In genomic region chr4:186300659-186301377, GRCh38 we compare ENCODE assay signal across 19 cellular contexts. TPM values are rescaled to one million over a fixed set of nuclear protein-coding genes. Genes with fewer than 3 reads are reported as not detected.
DNase-seq lines count a peak whose midpoint lies in the region; ATAC-seq, FAIRE-seq and TF ChIP-seq lines count a peak whose summit lies in the region.
"Had no signal": no experiment of that assay in that cellular context is flagged by ENCODE, and none has a peak within 500 bp of the region (broad histone marks: within the 10 kb centered on the region; RNA-seq: fewer than 3 reads in every experiment).

No MANE protein-coding gene starts in this region.

- H3K4me3 ChIP-seq in IMR-90 (ENCODE audit: insufficient read depth, low read depth, low read length) (no peak overlapping the region), mucosa of descending colon (no peak overlapping the region), transverse colon (peak overlapping the region in 2 of 4 donors; percentile 4 to 10), HAP-1 (no peak overlapping the region)
- H3K4me3 ChIP-seq: BLaER1 treated with 17β-estradiol and CSF1 and Interleukin-3, amounts not matched to agents 10 nM and 100 nM; GM12878 had no signal

- H2BK5ac ChIP-seq in IMR-90 (ENCODE audit: low read depth, low read length, poor library complexity, severe bottlenecking), result no peak overlapping the region

- H2BK15ac ChIP-seq in IMR-90 (ENCODE audit: low read depth, low read length), result no peak overlapping the region

- H3K56ac ChIP-seq in IMR-90 (ENCODE audit: extremely low read depth, insufficient read depth, low read length), result no peak overlapping the region

- no peak overlapping the region for H4K8ac ChIP-seq in IMR-90 (ENCODE audit: low read depth in 2 of 2, low read length in 2 of 2)

- H4K91ac ChIP-seq in IMR-90 (ENCODE audit: insufficient read depth, low read depth, low read length), result no peak overlapping the region

- no peak for TF ChIP-seq RAD21 in IMR-90 (IDR thresholded peaks at IDR 0.05; ENCODE audit: low read length)

- no peak overlapping the region for H3K18ac ChIP-seq in IMR-90 (ENCODE audit: low read depth, low read length)

- H3K4ac ChIP-seq in IMR-90 (ENCODE audit: low read depth, low read length), result no peak overlapping the region

- no CpG with 5 or more reads among the region's 6 CpGs for WGBS in IMR-90 (ENCODE audit: extremely low coverage in 2 of 2, insufficient read length in 1 of 2), 2 experiments
- WGBS in transverse colon (ENCODE audit: low coverage in 1 of 2), 2 donors, result 55 to 65% methylated on average over 6 of the region's 6 CpGs

- H2AK9ac ChIP-seq in IMR-90 (replicated peaks; ENCODE audit: low read depth, low read length, poor library complexity), result no peak overlapping the region

- CTCF ChIA-PET in IMR-90 (lab: Yijun Ruan, JAX), result no interaction called here

- no peak for TF ChIP-seq EP300 in transverse colon (IDR thresholded peaks at IDR 0.05; ENCODE audit: low read depth)

- H3K27ac ChIP-seq in IMR-90 (ENCODE audit: insufficient read depth, low read length) (no peak overlapping the region), transverse colon (peak overlapping the region; percentile 43 to 65 (median 53))
- H3K27ac ChIP-seq: BLaER1 treated with 17β-estradiol and CSF1 and Interleukin-3, amounts not matched to agents 10 nM and 100 nM had no signal

- H2BK20ac ChIP-seq in IMR-90 (ENCODE audit: low read depth, low read length), result no peak overlapping the region

- H2AFZ ChIP-seq in IMR-90 (replicated peaks; ENCODE audit: low read length, poor library complexity), result no peak overlapping the region

- POLR2A ChIA-PET in IMR-90 (lab: Charles Lee; ENCODE audit: unreplicated experiment), result no interaction called here

- H3K9me3 ChIP-seq in IMR-90 (ENCODE audit: control insufficient read depth, insufficient read depth, low read length) (no peaks in the 10 kb centered on the region), mucosa of descending colon (no peaks in the 10 kb centered on the region), transverse colon (no peaks in the 10 kb centered on the region), HAP-1 (no peaks in the 10 kb centered on the region)
- H3K9me3 ChIP-seq: BLaER1 treated with 17β-estradiol and CSF1 and Interleukin-3, amounts not matched to agents 10 nM and 100 nM had no signal

- H3K27me3 ChIP-seq in IMR-90 (ENCODE audit: control insufficient read depth, insufficient read depth, low read length) (peaks cover 1% of the 10 kb centered on the region; the same call in 1 of the 2 replicates), transverse colon (peaks cover 6% of the 10 kb centered on the region), HAP-1 (ENCODE audit: low read depth) (peaks cover 4% of the 10 kb centered on the region; the same call in 1 of the 2 replicates)

- no peak overlapping the region for H3K9ac ChIP-seq in IMR-90 (ENCODE audit: low read depth, low read length)
- H3K9ac ChIP-seq: BLaER1 treated with 17β-estradiol and CSF1 and Interleukin-3, amounts not matched to agents 10 nM and 100 nM had no signal

- TF ChIP-seq POLR2A in IMR-90 (IDR thresholded peaks at IDR 0.05; ENCODE audit: low read depth, low read length) (no peak), transverse colon (IDR thresholded peaks at IDR 0.05) (no peak)

- no peaks in the 10 kb centered on the region for H4K20me1 ChIP-seq in IMR-90 (ENCODE audit: insufficient read depth, low read length)
- H4K20me1 ChIP-seq: BLaER1 treated with 17β-estradiol and CSF1 and Interleukin-3, amounts not matched to agents 10 nM and 100 nM had no signal

- H3K9me1 ChIP-seq in IMR-90 (ENCODE audit: insufficient read depth, low read length), result no peaks in the 10 kb centered on the region

- peak; percentile 64 for FAIRE-seq in colon (lab: Jason Lieb, UNC)
- FAIRE-seq: GM12878, HTR-8/SVneo had no signal

- H3K23ac ChIP-seq in IMR-90 (ENCODE audit: low read depth, low read length), result no peak overlapping the region

- no peak overlapping the region for H3K14ac ChIP-seq in IMR-90 (replicated peaks; ENCODE audit: low read depth, low read length)

- ATAC-seq in IMR-90 (ENCODE audit: low read depth), result no peak
- ATAC-seq in mucosa of descending colon, result peak; percentile 86
- ATAC-seq in omental fat pad (ENCODE audit: low FRiP score), result no peak
- ATAC-seq: CD8-positive, alpha-beta T cell; GM12878 had no signal

- no peak overlapping the region for H2BK120ac ChIP-seq in IMR-90 (ENCODE audit: low read depth, low read length)

- intact Hi-C loops in IMR-90 (cut with micrococcal nuclease) (no loop called here), mucosa of descending colon (cut with DNase I, micrococcal nuclease) (no loop called here), transverse colon (cut with DNase I; ENCODE audit: low total_unique reads) (no loop called here)

- no peak for DNase-seq in IMR-90
- DNase-seq in mucosa of descending colon, result no peak
- no peak for DNase-seq in transverse colon
- no peak for DNase-seq in NCI-H774 (lab: John Stamatoyannopoulos, UW)
- DNase-seq in omental fat pad (ENCODE audit: low spot score), result no peak
- DNase-seq in HAP-1 (ENCODE audit: low spot score in 2 of 2), result no peak
- DNase-seq: 8988T; Calu3; CD8-positive, alpha-beta T cell; DMS79 treated with DMSO at 0.1 percent for 48 hours; GF-D8; GOT3; H7 had no signal

- BruUV-seq in IMR-90 (replicated peaks; lab: Mats Ljungman, UMichigan), result no TSS peak

- H3K36me3 ChIP-seq in IMR-90 (ENCODE audit: control insufficient read depth, insufficient read depth, low read length) (no peaks in the 10 kb centered on the region), mucosa of descending colon (ENCODE audit: low read depth) (no peaks in the 10 kb centered on the region), transverse colon (no peaks in the 10 kb centered on the region), HAP-1 (replicated peaks) (no peaks in the 10 kb centered on the region)
- H3K36me3 ChIP-seq: BLaER1 treated with 17β-estradiol and CSF1 and Interleukin-3, amounts not matched to agents 10 nM and 100 nM had no signal

- in situ Hi-C loops in IMR-90 (cut with MboI; ENCODE audit: low sequenced_read_pairs) (no loop called here), transverse colon (cut with MboI; ENCODE audit: low pct_ligation_motif_present in 1 of 4, low pct_unique_long_range_greater_than_20kb in 1 of 4, low sequenced_read_pairs in 3 of 4) (no loop called here), HAP-1 (cut with MboI; ENCODE audit: low sequenced_read_pairs) (no loop called here)

- H4K5ac ChIP-seq in IMR-90 (ENCODE audit: low read depth, low read length), result no peak overlapping the region

- H3K79me1 ChIP-seq in IMR-90 (ENCODE audit: low read depth in 1 of 2, low read length in 2 of 2), result no peaks in the 10 kb centered on the region

- dilution Hi-C loops in IMR-90 (cut with HindIII; ENCODE audit: low sequenced_read_pairs, unreplicated experiment), result no loop called here

- H3K4me2 ChIP-seq in IMR-90 (ENCODE audit: low read depth, low read length), result no peak overlapping the region
- H3K4me2 ChIP-seq: BLaER1 treated with 17β-estradiol and CSF1 and Interleukin-3, amounts not matched to agents 10 nM and 100 nM had no signal

- no peak overlapping the region for H2AK5ac ChIP-seq in IMR-90 (ENCODE audit: low read depth, low read length)

- no peaks in the 10 kb centered on the region for H3K4me1 ChIP-seq in IMR-90 (ENCODE audit: control insufficient read depth, insufficient read depth, low read length)
- peaks cover 9% of the 10 kb centered on the region for H3K4me1 ChIP-seq in mucosa of descending colon (ENCODE audit: low read depth)
- H3K4me1 ChIP-seq in transverse colon, result peaks cover 3 to 17% (median 9%) of the 10 kb centered on the region in 4 donors
- H3K4me1 ChIP-seq in HAP-1, result no peaks in the 10 kb centered on the region

- no peak for TF ChIP-seq CTCF in IMR-90 (conservative IDR thresholded peaks at IDR 0.05; ENCODE audit: low read depth, low read length)
- no peak for TF ChIP-seq CTCF in mucosa of descending colon (IDR thresholded peaks at IDR 0.05)
- no peak for TF ChIP-seq CTCF in transverse colon (IDR thresholded peaks at IDR 0.05)
- no peak for TF ChIP-seq CTCF in omental fat pad (IDR thresholded peaks at IDR 0.05)

TF ChIP-seq in IMR-90, 13 proteins besides CTCF, POLR2A, EP300 and RAD21:
- no peak for TF ChIP-seq MAZ (IDR thresholded peaks at IDR 0.05; ENCODE audit: borderline replicate concordance, low read depth, low read length)
- 0 out of 2 replicates have a peak, but pooled peaks have one; percentile 39 for TF ChIP-seq MAFK (IDR thresholded peaks at IDR 0.05; ENCODE audit: low read depth, low read length)

RNA-seq across cellular contexts. Expression of gene F11, which starts 34.8 kb away (rescaled TPM):
- total RNA-seq in IMR-90 (2012; rRNA removed) (not detected in 2 replicates), mucosa of descending colon (under 1 TPM in 1 of 3 donors, not detected in 2; 0.65 TPM), transverse colon (not detected), omental fat pad (under 1 TPM in 1 of 4 donors, not detected in 3; 0.19 TPM)
- not detected in 2 replicates for polyA plus RNA-seq in IMR-90 (2012; rRNA removed)
- not detected in 2 replicates for polyA plus RNA-seq in IMR-90 (2012; cell fraction: cytosol; rRNA removed)
- not detected in 2 replicates for polyA plus RNA-seq in IMR-90 (2012; cell fraction: nucleus; rRNA removed; ENCODE audit: low replicate concordance)
- total RNA-seq: B cell; CD8-positive, alpha-beta T cell; GM12878 had no signal
- polyA plus RNA-seq: AG04450, GM12878 had no signal
